In the genomic region with DNA sequence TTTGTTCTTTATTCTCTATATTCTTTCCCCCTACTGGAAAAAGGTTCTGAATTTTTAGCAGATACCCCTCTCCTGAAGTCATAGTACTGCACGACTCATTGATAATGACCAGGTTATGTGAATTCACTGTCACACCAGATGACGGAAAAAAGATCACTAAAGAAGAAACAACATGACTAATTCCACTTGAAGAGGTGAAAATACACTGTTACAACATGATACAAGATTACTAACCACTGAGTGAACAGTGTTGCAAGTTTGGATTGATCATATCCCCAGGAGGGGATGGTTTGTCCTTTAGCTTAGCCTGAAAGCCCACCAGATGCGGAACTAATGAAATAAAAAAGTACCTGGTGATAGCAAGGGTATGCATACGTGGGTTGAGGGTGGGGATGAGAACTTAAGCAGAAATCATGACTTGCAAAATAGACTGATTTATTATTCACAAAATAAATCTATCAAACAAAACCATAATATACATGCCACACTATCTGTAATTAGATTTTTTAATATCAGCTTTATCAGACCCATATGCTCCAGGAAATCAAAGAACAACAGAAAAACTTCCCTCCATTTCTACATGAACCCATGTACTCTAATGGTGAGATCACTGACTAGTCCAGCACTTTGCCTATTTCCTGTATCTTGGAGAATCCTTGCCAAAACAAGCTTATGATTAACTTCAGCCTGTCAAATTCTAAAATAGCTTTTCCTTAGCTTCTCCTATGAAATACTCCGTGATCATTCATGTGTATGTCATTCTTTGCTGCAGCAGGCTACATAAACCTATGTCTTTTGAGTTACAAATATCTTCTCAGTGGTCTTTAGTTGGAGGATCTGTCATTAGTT, we compare ENCODE assay signal across 23 cellular contexts.
DNase-seq lines count a peak whose midpoint lies in the region; ATAC-seq, FAIRE-seq and TF ChIP-seq lines count a peak whose summit lies in the region.
"Had no signal": no experiment of that assay in that cellular context is flagged by ENCODE, and none has a peak within 500 bp of the region (broad histone marks: within the 10 kb centered on the region; RNA-seq: fewer than 3 reads in every experiment).

No MANE protein-coding gene starts in this region.

- no peak overlapping the region for H3K27ac Mint-ChIP-seq in nephron progenitor cell
- H3K27ac Mint-ChIP-seq in activated T-cell treated with anti-CD3 and anti-CD28 coated beads, Interleukin-2, amount 50 U/mL, for 24 hours, result no peak overlapping the region
- H3K27ac Mint-ChIP-seq: activated naive CD8-positive, alpha-beta T cell; neural progenitor cell had no signal

- peak; percentile 3 for DNase-seq in AG08395 (ENCODE audit: low spot score)
- peak; percentile 74 for DNase-seq in RCC 7860 (ENCODE audit: low spot score)
- DNase-seq in epithelial cell of prostate (ENCODE audit: low read depth, low spot score), result peak; percentile 31
- DNase-seq in left lobe of liver (ENCODE audit: low spot score), result no peak
- DNase-seq in nephron progenitor cell, result no peak
- no peak for DNase-seq in amygdala (lab: John Stamatoyannopoulos, UW)
- DNase-seq in NCI-H2196 (lab: John Stamatoyannopoulos, UW; ENCODE audit: unreplicated experiment), result no peak
- DNase-seq in activated T-cell treated with anti-CD3 and anti-CD28 coated beads, Interleukin-2, amount 50 U/mL, for 24 hours, result no peak
- DNase-seq: activated CD4-positive, alpha-beta T cell treated with anti-CD3 and anti-CD28 coated beads, Interleukin-2, amount 50 U/mL, for 1 hour; activated T-cell treated with anti-CD3 and anti-CD28 coated beads, Interleukin-2, amount 50 U/mL, for 1 hour; cerebellar nuclear complex; gastrocnemius medialis; H7; MG63; NCI-H187 treated with DMSO at 0.1 percent for 48 hours; NCI-H526 had no signal

- no peak overlapping the region for H3K4me3 Mint-ChIP-seq in nephron progenitor cell
- no peak overlapping the region for H3K4me3 Mint-ChIP-seq in activated T-cell treated with anti-CD3 and anti-CD28 coated beads, Interleukin-2, amount 50 U/mL, for 24 hours
- H3K4me3 Mint-ChIP-seq: activated naive CD8-positive, alpha-beta T cell; neural progenitor cell had no signal

- no peaks in the 10 kb centered on the region for H3K36me3 Mint-ChIP-seq in nephron progenitor cell (ENCODE audit: low read depth)
- no peaks in the 10 kb centered on the region for H3K36me3 Mint-ChIP-seq in activated T-cell treated with anti-CD3 and anti-CD28 coated beads, Interleukin-2, amount 50 U/mL, for 24 hours (ENCODE audit: low read depth)
- H3K36me3 Mint-ChIP-seq: activated naive CD8-positive, alpha-beta T cell; neural progenitor cell had no signal

- peak; percentile 89 for FAIRE-seq in RCC 7860 (lab: Jason Lieb, UNC)
- FAIRE-seq: G401.6, GM12891, HTR-8/SVneo had no signal

- ATAC-seq in left lobe of liver, result peak; percentile 81
- ATAC-seq: gastrocnemius medialis had no signal

- H3K9me3 Mint-ChIP-seq in nephron progenitor cell, result no peaks in the 10 kb centered on the region
- H3K9me3 Mint-ChIP-seq in activated T-cell treated with anti-CD3 and anti-CD28 coated beads, Interleukin-2, amount 50 U/mL, for 24 hours, result no peaks in the 10 kb centered on the region

- H3K27me3 Mint-ChIP-seq in nephron progenitor cell (ENCODE audit: low read depth, poor library complexity), result no peaks in the 10 kb centered on the region
- peaks cover 11% of the 10 kb centered on the region for H3K27me3 Mint-ChIP-seq in activated T-cell treated with anti-CD3 and anti-CD28 coated beads, Interleukin-2, amount 50 U/mL, for 24 hours
- H3K27me3 Mint-ChIP-seq: activated naive CD8-positive, alpha-beta T cell had no signal

- no peak for TF ChIP-seq CTCF in nephron progenitor cell (IDR thresholded peaks at IDR 0.05)

- peak overlapping the region; percentile 74 for H3K27ac ChIP-seq in epithelial cell of prostate
- H3K27ac ChIP-seq: gastrocnemius medialis, neural progenitor cell, right atrium auricular region, SK-N-MC had no signal

- no peaks in the 10 kb centered on the region for H3K4me1 Mint-ChIP-seq in nephron progenitor cell
- no peaks in the 10 kb centered on the region for H3K4me1 Mint-ChIP-seq in activated T-cell treated with anti-CD3 and anti-CD28 coated beads, Interleukin-2, amount 50 U/mL, for 24 hours (ENCODE audit: low read depth)

Comparison
In these comparisons a context has a peak if more than half of its experiments do, and no peak if none do; other contexts are left out.
1. DNase-seq: peak in AG08395 (single experiment), RCC 7860 (single experiment) and epithelial cell of prostate (single experiment); none in left lobe of liver (single experiment), nephron progenitor cell (single experiment), amygdala (0 of 56), NCI-H2196 (single experiment) and activated T-cell treated with anti-CD3 and anti-CD28 coated beads, Interleukin-2, amount 50 U/mL, for 24 hours (single experiment).